Comparison of ENCODE assay signal across 2 cellular contexts in the genomic region with DNA sequence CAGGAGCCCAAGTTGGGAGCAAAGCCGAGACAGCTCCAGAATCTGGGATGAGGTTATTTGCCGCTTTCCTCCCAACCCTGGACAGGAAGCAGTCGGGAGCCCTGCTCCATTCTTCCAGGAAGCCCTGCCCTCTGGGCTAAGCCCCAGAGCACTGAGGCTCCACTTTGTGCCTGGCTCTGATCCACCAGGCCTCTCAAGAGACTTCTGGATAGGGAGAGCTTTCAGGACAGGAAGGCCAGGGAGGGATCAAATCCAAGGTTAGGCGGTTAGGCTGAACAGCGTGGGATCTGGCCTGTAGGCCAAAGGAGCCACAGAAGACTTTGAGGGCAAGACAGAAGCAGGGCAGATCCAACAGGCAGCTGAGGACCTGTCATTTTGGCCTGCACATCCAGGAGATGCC.
TF ChIP-seq lines count a peak whose summit lies in the region.

No MANE protein-coding gene starts in this region.

TF ChIP-seq in A549, 52 proteins besides CTCF, POLR2A, EP300 and RAD21 (continued from another document):
- TF ChIP-seq ELK1 (IDR thresholded peaks at IDR 0.05; ENCODE audit: low read depth, low read length), result no peak
- no peak for TF ChIP-seq FOSB (CRISPR knock-in tag; IDR thresholded peaks at IDR 0.05)
- no peak for TF ChIP-seq KDM1A (IDR thresholded peaks at IDR 0.05; ENCODE audit: low read depth)
- TF ChIP-seq SREBF2 (IDR thresholded peaks at IDR 0.05), result no peak
- TF ChIP-seq NPAS2 (CRISPR knock-in tag; IDR thresholded peaks at IDR 0.05; ENCODE audit: borderline replicate concordance), result no peak
- no peak for TF ChIP-seq CEBPB (IDR thresholded peaks at IDR 0.05)
- TF ChIP-seq, protein P1, sequence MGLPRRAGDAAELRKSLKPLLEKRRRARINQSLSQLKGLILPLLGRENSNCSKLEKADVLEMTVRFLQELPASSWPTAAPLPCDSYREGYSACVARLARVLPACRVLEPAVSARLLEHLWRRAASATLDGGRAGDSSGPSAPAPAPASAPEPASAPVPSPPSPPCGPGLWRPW (IDR thresholded peaks at IDR 0.05), result no peak
- TF ChIP-seq, protein P2, sequence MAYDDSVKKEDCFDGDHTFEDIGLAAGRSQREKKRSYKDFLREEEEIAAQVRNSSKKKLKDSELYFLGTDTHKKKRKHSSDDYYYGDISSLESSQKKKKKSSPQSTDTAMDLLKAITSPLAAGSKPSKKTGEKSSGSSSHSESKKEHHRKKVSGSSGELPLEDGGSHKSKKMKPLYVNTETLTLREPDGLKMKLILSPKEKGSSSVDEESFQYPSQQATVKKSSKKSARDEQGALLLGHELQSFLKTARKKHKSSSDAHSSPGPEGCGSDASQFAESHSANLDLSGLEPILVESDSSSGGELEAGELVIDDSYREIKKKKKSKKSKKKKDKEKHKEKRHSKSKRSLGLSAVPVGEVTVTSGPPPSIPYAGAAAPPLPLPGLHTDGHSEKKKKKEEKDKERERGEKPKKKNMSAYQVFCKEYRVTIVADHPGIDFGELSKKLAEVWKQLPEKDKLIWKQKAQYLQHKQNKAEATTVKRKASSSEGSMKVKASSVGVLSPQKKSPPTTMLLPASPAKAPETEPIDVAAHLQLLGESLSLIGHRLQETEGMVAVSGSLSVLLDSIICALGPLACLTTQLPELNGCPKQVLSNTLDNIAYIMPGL (CRISPR knock-in tag; IDR thresholded peaks at IDR 0.05; ENCODE audit: borderline replicate concordance), result no peak

TF ChIP-seq in HCT116, 20 proteins besides CTCF, POLR2A, EP300 and RAD21 (continued from another document):
- TF ChIP-seq, protein P3, sequence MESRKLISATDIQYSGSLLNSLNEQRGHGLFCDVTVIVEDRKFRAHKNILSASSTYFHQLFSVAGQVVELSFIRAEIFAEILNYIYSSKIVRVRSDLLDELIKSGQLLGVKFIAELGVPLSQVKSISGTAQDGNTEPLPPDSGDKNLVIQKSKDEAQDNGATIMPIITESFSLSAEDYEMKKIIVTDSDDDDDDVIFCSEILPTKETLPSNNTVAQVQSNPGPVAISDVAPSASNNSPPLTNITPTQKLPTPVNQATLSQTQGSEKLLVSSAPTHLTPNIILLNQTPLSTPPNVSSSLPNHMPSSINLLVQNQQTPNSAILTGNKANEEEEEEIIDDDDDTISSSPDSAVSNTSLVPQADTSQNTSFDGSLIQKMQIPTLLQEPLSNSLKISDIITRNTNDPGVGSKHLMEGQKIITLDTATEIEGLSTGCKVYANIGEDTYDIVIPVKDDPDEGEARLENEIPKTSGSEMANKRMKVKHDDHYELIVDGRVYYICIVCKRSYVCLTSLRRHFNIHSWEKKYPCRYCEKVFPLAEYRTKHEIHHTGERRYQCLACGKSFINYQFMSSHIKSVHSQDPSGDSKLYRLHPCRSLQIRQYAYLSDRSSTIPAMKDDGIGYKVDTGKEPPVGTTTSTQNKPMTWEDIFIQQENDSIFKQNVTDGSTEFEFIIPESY (IDR thresholded peaks at IDR 0.05; ENCODE audit: extremely low read depth, insufficient replicate concordance, low read length), result no peak
- TF ChIP-seq EZH2phosphoT487 (IDR thresholded peaks at IDR 0.05; ENCODE audit: borderline replicate concordance), result no peak
- TF ChIP-seq YY1 (IDR thresholded peaks at IDR 0.05; ENCODE audit: extremely low read depth, insufficient replicate concordance, low read depth, low read length), result no peak
- TF ChIP-seq JUND (IDR thresholded peaks at IDR 0.05), result no peak
- TF ChIP-seq CEBPB (IDR thresholded peaks at IDR 0.05; ENCODE audit: low read depth), result no peak
- TF ChIP-seq, protein P4, sequence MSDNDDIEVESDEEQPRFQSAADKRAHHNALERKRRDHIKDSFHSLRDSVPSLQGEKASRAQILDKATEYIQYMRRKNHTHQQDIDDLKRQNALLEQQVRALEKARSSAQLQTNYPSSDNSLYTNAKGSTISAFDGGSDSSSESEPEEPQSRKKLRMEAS (IDR thresholded peaks at IDR 0.05), result no peak
- TF ChIP-seq ZFX (IDR thresholded peaks at IDR 0.05), result no peak
- TF ChIP-seq EZH2 (IDR thresholded peaks at IDR 0.05), result no peak
- TF ChIP-seq, protein P5, sequence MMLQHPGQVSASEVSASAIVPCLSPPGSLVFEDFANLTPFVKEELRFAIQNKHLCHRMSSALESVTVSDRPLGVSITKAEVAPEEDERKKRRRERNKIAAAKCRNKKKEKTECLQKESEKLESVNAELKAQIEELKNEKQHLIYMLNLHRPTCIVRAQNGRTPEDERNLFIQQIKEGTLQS (IDR thresholded peaks at IDR 0.05), result no peak
- TF ChIP-seq EGR1 (IDR thresholded peaks at IDR 0.05; ENCODE audit: low read depth), result no peak
- no peak for TF ChIP-seq CBX3 (IDR thresholded peaks at IDR 0.05; ENCODE audit: low read depth)
- no peak for TF ChIP-seq FOSL1 (IDR thresholded peaks at IDR 0.05; ENCODE audit: low read depth)
- no peak for TF ChIP-seq SP1 (IDR thresholded peaks at IDR 0.05; ENCODE audit: low read depth)
- TF ChIP-seq, protein P6, sequence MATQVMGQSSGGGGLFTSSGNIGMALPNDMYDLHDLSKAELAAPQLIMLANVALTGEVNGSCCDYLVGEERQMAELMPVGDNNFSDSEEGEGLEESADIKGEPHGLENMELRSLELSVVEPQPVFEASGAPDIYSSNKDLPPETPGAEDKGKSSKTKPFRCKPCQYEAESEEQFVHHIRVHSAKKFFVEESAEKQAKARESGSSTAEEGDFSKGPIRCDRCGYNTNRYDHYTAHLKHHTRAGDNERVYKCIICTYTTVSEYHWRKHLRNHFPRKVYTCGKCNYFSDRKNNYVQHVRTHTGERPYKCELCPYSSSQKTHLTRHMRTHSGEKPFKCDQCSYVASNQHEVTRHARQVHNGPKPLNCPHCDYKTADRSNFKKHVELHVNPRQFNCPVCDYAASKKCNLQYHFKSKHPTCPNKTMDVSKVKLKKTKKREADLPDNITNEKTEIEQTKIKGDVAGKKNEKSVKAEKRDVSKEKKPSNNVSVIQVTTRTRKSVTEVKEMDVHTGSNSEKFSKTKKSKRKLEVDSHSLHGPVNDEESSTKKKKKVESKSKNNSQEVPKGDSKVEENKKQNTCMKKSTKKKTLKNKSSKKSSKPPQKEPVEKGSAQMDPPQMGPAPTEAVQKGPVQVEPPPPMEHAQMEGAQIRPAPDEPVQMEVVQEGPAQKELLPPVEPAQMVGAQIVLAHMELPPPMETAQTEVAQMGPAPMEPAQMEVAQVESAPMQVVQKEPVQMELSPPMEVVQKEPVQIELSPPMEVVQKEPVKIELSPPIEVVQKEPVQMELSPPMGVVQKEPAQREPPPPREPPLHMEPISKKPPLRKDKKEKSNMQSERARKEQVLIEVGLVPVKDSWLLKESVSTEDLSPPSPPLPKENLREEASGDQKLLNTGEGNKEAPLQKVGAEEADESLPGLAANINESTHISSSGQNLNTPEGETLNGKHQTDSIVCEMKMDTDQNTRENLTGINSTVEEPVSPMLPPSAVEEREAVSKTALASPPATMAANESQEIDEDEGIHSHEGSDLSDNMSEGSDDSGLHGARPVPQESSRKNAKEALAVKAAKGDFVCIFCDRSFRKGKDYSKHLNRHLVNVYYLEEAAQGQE (IDR thresholded peaks at IDR 0.05; ENCODE audit: low read depth), result no peak
